8 cellular contexts compared by ENCODE assay signal in the genomic region with DNA sequence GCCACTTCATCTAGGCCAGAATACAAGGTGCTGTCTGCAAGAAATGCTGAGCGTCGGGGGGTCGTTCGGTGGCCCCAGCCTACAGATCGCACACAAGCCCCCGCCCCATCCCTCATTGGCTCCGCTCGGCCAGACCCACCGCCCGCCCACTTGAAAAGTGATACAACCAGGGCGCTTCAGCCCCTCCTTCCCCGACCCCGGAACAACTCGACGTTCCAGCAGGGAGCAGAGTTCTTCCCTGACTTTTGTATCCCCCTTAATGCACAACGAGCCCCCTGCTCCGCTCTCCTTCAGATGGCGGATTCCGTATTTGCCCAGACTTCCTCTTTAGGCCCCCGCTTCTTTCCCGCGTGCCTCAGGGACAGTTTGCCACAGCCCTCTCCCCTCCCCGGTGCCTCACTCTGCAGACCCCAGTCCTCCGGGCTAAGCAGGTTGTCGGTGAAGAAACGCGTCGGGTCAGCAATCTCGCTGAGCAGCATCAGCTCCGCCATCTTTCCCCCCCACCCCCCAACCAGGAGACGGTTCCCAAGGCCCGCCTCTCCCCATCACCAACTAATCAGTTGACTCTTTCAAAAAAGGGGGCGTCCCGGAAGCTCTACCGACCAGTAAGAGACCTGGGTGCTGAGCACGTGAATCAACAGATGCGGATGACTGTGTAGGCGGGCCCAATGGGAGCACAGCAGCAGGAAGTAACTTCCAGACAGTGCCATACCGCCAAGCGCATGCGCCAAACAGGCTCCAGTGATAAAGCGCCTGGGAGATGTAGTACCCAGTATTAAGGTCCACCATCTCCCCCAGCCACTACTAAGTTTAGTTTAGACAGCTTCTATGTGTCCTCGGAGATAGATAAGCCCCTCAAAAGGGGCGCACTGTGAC. TPM values are rescaled to one million over a fixed set of nuclear protein-coding genes. Genes with fewer than 3 reads are reported as not detected.
A peak's percentile ranks its signal among the peaks of the same experiment; 100 is the strongest.
DNase-seq lines count a peak whose midpoint lies in the region; ATAC-seq, FAIRE-seq and TF ChIP-seq lines count a peak whose summit lies in the region.

A gene (minus strand): TSS at position 530 of the 876 bp plus-strand sequence. CDS start 39 bp downstream, at position 491.

- in situ Hi-C loops in transverse colon (cut with MboI; ENCODE audit: low pct_ligation_motif_present in 1 of 4, low pct_unique_long_range_greater_than_20kb in 1 of 4, low sequenced_read_pairs in 3 of 4): no loop called here

- peak within 1 kb of the TSS; percentile 78 for H3K4me2 ChIP-seq in trophoblast cell (ENCODE audit: low read length)

- no peaks in the 10 kb centered on the region for H3K27me3 ChIP-seq in trophoblast cell (ENCODE audit: insufficient read depth, low read length)
- H3K27me3 ChIP-seq in transverse colon: no peaks in the 10 kb centered on the region

- H3K9me3 Mint-ChIP-seq in T-cell: no peaks in the 10 kb centered on the region

- H2BK120ac ChIP-seq in trophoblast cell (ENCODE audit: insufficient read depth, low read length, poor library complexity): peak within 1 kb of the TSS; percentile 78

- FAIRE-seq in GM12891 (lab: Jason Lieb, UNC): peak; percentile 90

- peak within 1 kb of the TSS; percentile 98 for H3K18ac ChIP-seq in trophoblast cell (ENCODE audit: low read length)

- peak within 1 kb of the TSS; percentile 95 for H3K9ac ChIP-seq in trophoblast cell (ENCODE audit: low read length)

- peaks cover 54 to 61% (median 57%) of the 10 kb centered on the region in 3 donors for H3K4me1 Mint-ChIP-seq in T-cell

- DNase-seq in GM12891 (ENCODE audit: insufficient read length, low spot score): peak; percentile 90
- peak; percentile 98 for DNase-seq in NCI-H1436 treated with DMSO at 0.1 percent for 48 hours (lab: John Stamatoyannopoulos, UW)
- DNase-seq in T-cell: peak; percentile 83 to 100 (median 98)
- peak; percentile 99 for DNase-seq in cardiac septum (ENCODE audit: low spot score)
- DNase-seq in trophoblast cell: peak; percentile 99 to 100
- DNase-seq in transverse colon: peak; percentile 98

- CTCF ChIA-PET in T-cell (lab: Charles Lee): interaction anchor here in 1 of 2 donors (0.5 to 1.5 kb wide), 6 partner anchors 11 to 710 kb away, joined by 3 to 5 read pairs (median 3); a partner anchor contains a TSS

- H3K4ac ChIP-seq in trophoblast cell (ENCODE audit: low read depth, low read length): peak within 1 kb of the TSS; percentile 92

- no peak for TF ChIP-seq EP300 in transverse colon (IDR thresholded peaks at IDR 0.05; ENCODE audit: low read depth)

- TF ChIP-seq POLR2A in GM12891 (IDR thresholded peaks at IDR 0.05; ENCODE audit: low read depth, low read length) (peak; percentile 84), transverse colon (IDR thresholded peaks at IDR 0.05) (peak; percentile 83)

- no peak within 1 kb of the TSS for H2BK12ac ChIP-seq in trophoblast cell (ENCODE audit: low read length)

- peak within 1 kb of the TSS; percentile 89 for H2BK5ac ChIP-seq in trophoblast cell (ENCODE audit: low read depth, low read length, poor library complexity)

- 0 to 1% (median 1%) methylated on average over 44 of the region's 44 CpGs for WGBS in adipose tissue, 3 donors
- no CpG with 5 or more reads among the region's 44 CpGs for WGBS in trophoblast cell (ENCODE audit: extremely low coverage, insufficient coverage, insufficient read length)
- WGBS in transverse colon (ENCODE audit: low coverage in 1 of 2), 2 donors: 0 to 1% methylated on average over 12 to 43 of the region's 44 CpGs

- H3K4me3 Mint-ChIP-seq in T-cell: peak within 1 kb of the TSS; percentile 99

- H4K12ac ChIP-seq in trophoblast cell (ENCODE audit: low read depth, low read length): peak within 1 kb of the TSS; percentile 97

- TF ChIP-seq CTCF in transverse colon (IDR thresholded peaks at IDR 0.05): no peak

- H3K14ac ChIP-seq in trophoblast cell (ENCODE audit: low read length): peak within 1 kb of the TSS; percentile 96

- H3K4me1 ChIP-seq in trophoblast cell (ENCODE audit: control insufficient read depth in 1 of 2, insufficient read depth in 2 of 2, low read length in 2 of 2): peaks cover 18% of the 10 kb centered on the region in 2 experiments
- peaks cover 24 to 31% (median 26%) of the 10 kb centered on the region in 4 donors for H3K4me1 ChIP-seq in transverse colon

- H3K36me3 ChIP-seq in trophoblast cell (ENCODE audit: control insufficient read depth in 1 of 2, insufficient read depth in 2 of 2, low read length in 2 of 2): peaks cover 2 to 16% of the 10 kb centered on the region in 2 experiments
- peaks cover 0 to 18% (median 3%) of the 10 kb centered on the region in 4 donors for H3K36me3 ChIP-seq in transverse colon

- no peak within 1 kb of the TSS for H3K23ac ChIP-seq in trophoblast cell (ENCODE audit: low read length)

- H2AFZ ChIP-seq in trophoblast cell (ENCODE audit: insufficient read depth, low read length, poor library complexity): peak within 1 kb of the TSS; percentile 68

- peak within 1 kb of the TSS; percentile 93 to 95 for H3K27ac Mint-ChIP-seq in T-cell

- H3K79me1 ChIP-seq in trophoblast cell (ENCODE audit: low read length): peaks cover 13% of the 10 kb centered on the region

- H3K9me3 ChIP-seq in trophoblast cell (ENCODE audit: insufficient read depth, low read depth, low read length): no peaks in the 10 kb centered on the region
- no peaks in the 10 kb centered on the region for H3K9me3 ChIP-seq in transverse colon

- intact Hi-C loops in cardiac septum (cut with DNase I): loop anchor here (2.0 kb wide), 1 partner anchor 25 kb away; no protein-coding TSS in a partner anchor
- intact Hi-C loops in transverse colon (cut with DNase I; ENCODE audit: low total_unique reads): no loop called here

- H3K4me3 ChIP-seq in trophoblast cell (ENCODE audit: low read depth, low read length): peak within 1 kb of the TSS; percentile 93
- peak within 1 kb of the TSS; percentile 62 to 83 (median 73) for H3K4me3 ChIP-seq in transverse colon

- POLR2A ChIA-PET in T-cell (lab: Charles Lee): interaction anchor here (0.6 to 0.7 kb wide), 3 partner anchors 52 to 171 kb away, joined by 5 to 7 read pairs (median 6); no protein-coding TSS in a partner anchor

- H4K91ac ChIP-seq in trophoblast cell (ENCODE audit: low read depth, low read length): peak within 1 kb of the TSS; percentile 98

- no peaks in the 10 kb centered on the region for H3K27me3 Mint-ChIP-seq in T-cell

- H4K8ac ChIP-seq in trophoblast cell (ENCODE audit: low read depth, low read length): peak within 1 kb of the TSS; percentile 98

- peaks cover 10% of the 10 kb centered on the region for H3K79me2 ChIP-seq in trophoblast cell (ENCODE audit: control insufficient read depth, insufficient read depth, low read length, poor library complexity)

- peaks cover 26% of the 10 kb centered on the region for H3K36me3 Mint-ChIP-seq in T-cell

- H3K27ac ChIP-seq in adipose tissue (ENCODE audit: low read depth, low read length) (no peak within 1 kb of the TSS), trophoblast cell (ENCODE audit: low read depth, low read length) (peak within 1 kb of the TSS; percentile 81), transverse colon (peak within 1 kb of the TSS; percentile 91 to 92 (median 91))

- ATAC-seq in HG02840 (IDR thresholded peaks at IDR 0.05; ENCODE audit: low FRiP score, unreplicated experiment) (peak; percentile 80), T-cell (replicated peaks in 1 of 4) (peak; percentile 94 to 96 (median 94))

- peak within 1 kb of the TSS; percentile 81 for H2AK5ac ChIP-seq in trophoblast cell (ENCODE audit: low read length)

TF ChIP-seq in GM12891, 5 proteins besides CTCF, POLR2A, EP300 and RAD21:
- peak; percentile 61; the same call in 1 of the 2 replicates for TF ChIP-seq POLR2AphosphoS5 (IDR thresholded peaks at IDR 0.05; ENCODE audit: low read depth, low read length)
- TF ChIP-seq SPI1 (IDR thresholded peaks at IDR 0.05; ENCODE audit: low read depth, low read length): peak; percentile 37; the same call in 1 of the 2 replicates
- TF ChIP-seq TAF1 (IDR thresholded peaks at IDR 0.05; ENCODE audit: low read depth, low read length): peak; percentile 80; the same call in 1 of the 2 replicates
- TF ChIP-seq POU2F2 (IDR thresholded peaks at IDR 0.05; ENCODE audit: low read depth, low read length): peak; percentile 37; the same call in 1 of the 2 replicates
- no peak for TF ChIP-seq PAX5 (IDR thresholded peaks at IDR 0.05; ENCODE audit: insufficient read depth, low read length, severe bottlenecking)

RNA-seq across cellular contexts. Expression of the gene that starts here (rescaled TPM):
- polyA plus RNA-seq in GM12891 (2012; ENCODE audit: low read depth, missing spikeins): 57.2 TPM
- total RNA-seq in T-cell: 100 to 1,000 TPM; 106 to 151 (median 145) TPM
- polyA plus RNA-seq in adipose tissue: 10 to 100 TPM; 36.8 to 53.4 (median 38.2) TPM
- 40.8 TPM for total RNA-seq in cardiac septum
- 52.6 and 54.2 TPM in 2 replicates for polyA plus RNA-seq in trophoblast cell (2013)
- total RNA-seq in transverse colon: 100 to 1,000 TPM in 2 of 4 donors, 10 to 100 TPM in 2; 59.0 to 139 (median 98.5) TPM
